13 cellular contexts compared by ENCODE assay signal in the genomic region with DNA sequence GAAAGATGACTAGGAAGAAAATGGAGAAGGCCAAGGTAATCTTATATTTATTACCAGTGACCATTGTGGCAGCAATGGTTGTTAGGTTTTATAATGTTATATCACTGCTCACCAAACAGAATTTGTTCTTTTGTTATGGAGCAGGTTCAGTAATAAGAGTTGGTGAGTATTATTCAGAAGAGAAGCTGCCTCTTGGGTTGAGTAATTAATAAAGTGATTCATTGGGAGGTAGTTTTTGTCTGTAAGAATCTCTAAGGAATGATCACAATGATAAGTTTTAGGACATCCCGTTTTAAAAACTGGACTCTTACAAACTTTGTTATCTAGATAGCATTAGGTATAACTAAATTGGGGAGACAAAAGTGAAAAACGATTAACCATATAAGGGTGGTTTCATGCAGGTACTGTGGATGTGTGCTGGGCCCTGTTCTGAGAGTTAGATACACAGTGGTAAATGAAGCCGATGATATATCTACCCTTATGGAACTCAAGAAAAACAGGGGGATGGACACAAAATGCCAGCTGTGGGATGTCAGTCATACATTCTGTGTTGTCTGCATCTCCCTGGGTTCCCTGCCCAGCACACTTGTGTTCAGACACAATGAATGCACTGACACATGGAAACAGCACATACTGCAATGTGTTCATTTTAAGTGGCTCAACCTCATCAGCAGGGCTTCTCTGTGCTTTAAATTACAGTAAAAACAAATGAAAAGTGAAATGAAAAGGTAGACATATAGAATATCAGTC. TPM values are rescaled to one million over a fixed set of nuclear protein-coding genes. Genes with fewer than 3 reads are reported as not detected.
DNase-seq lines count a peak whose midpoint lies in the region; ATAC-seq and TF ChIP-seq lines count a peak whose summit lies in the region.
"Had no signal": no experiment of that assay in that cellular context is flagged by ENCODE, and none has a peak within 500 bp of the region (broad histone marks: within the 10 kb centered on the region; RNA-seq: fewer than 3 reads in every experiment).

No MANE protein-coding gene starts in this region.

- no peak overlapping the region for H3K4ac ChIP-seq in mesenchymal stem cell (ENCODE audit: low read depth in 1 of 2, low read length in 2 of 2)

- no peak overlapping the region for H2AK5ac ChIP-seq in mesenchymal stem cell (ENCODE audit: low read length, severe bottlenecking)

- no peaks in the 10 kb centered on the region for H3K9me3 ChIP-seq in mesenchymal stem cell (ENCODE audit: control insufficient read depth, low read length)
- H3K9me3 ChIP-seq in prostate gland = no peaks in the 10 kb centered on the region
- H3K9me3 ChIP-seq: HAP-1 had no signal

- no peak overlapping the region for H2BK120ac ChIP-seq in mesenchymal stem cell (ENCODE audit: low read depth, low read length)

- H3K36me3 ChIP-seq in mesenchymal stem cell (ENCODE audit: control insufficient read depth in 1 of 2, insufficient read depth in 2 of 2, low read depth in 1 of 2, low read length in 2 of 2) (peaks cover 9 to 69% of the 10 kb centered on the region in 2 experiments), prostate gland (no peaks in the 10 kb centered on the region)
- H3K36me3 ChIP-seq: HAP-1 had no signal

- H4K91ac ChIP-seq in mesenchymal stem cell (ENCODE audit: low read length) = peak overlapping the region; percentile 61

- no peak overlapping the region for H3K14ac ChIP-seq in mesenchymal stem cell (ENCODE audit: low read length in 2 of 2)

- H3K4me2 ChIP-seq in mesenchymal stem cell (ENCODE audit: low read length, poor library complexity, severe bottlenecking) = no peak overlapping the region

- DNase-seq in left ventricle myocardium superior = no peak
- no peak for DNase-seq in cardiac septum (ENCODE audit: low spot score)
- no peak for DNase-seq in activated naive CD8-positive, alpha-beta T cell treated with anti-CD3 and anti-CD28 coated beads, Interleukin-2, amount 50 U/mL, for 24 hours
- DNase-seq in mesenchymal stem cell = peak; percentile 30
- no peak for DNase-seq in G401 (ENCODE audit: low spot score)
- no peak for DNase-seq in prostate gland (ENCODE audit: low spot score)
- DNase-seq: COR-L47, cortex of kidney, NCI-H526 had no signal

- ATAC-seq in left ventricle myocardium superior (peak; percentile 6), HG02798 (IDR thresholded peaks at IDR 0.05; ENCODE audit: poor library complexity, unreplicated experiment) (no peak), GM19455 (IDR thresholded peaks at IDR 0.05; ENCODE audit: unreplicated experiment) (no peak)
- peak; percentile 34 for ATAC-seq in activated naive CD8-positive, alpha-beta T cell treated with anti-CD3 and anti-CD28 coated beads, Interleukin-2, amount 50 U/mL, for 24 hours

- 67% methylated on average over 3 of the region's 3 CpGs for WGBS in mesenchymal stem cell
- WGBS in prostate gland = 65% methylated on average over 3 of the region's 3 CpGs

- no peak for TF ChIP-seq CTCF in prostate gland (IDR thresholded peaks at IDR 0.05)

- H3K18ac ChIP-seq in mesenchymal stem cell (ENCODE audit: low read depth in 1 of 2, low read length in 2 of 2) = peak overlapping the region in 1 of 2 experiments; percentile 83

- in situ Hi-C loops in G401 (cut with HindIII; ENCODE audit: low sequenced_read_pairs) = no loop called here

- H2AFZ ChIP-seq in mesenchymal stem cell (ENCODE audit: low read depth, low read length) = no peak overlapping the region

- H3K27ac ChIP-seq in mesenchymal stem cell (ENCODE audit: low read length, poor library complexity, severe bottlenecking) (peak overlapping the region; percentile 68), prostate gland (no peak overlapping the region)
- H3K27ac ChIP-seq: VCaP had no signal

- no peak overlapping the region for H2BK15ac ChIP-seq in mesenchymal stem cell (ENCODE audit: low read depth, poor library complexity, severe bottlenecking)

- peaks cover 80% of the 10 kb centered on the region for H3K4me1 Mint-ChIP-seq in activated naive CD8-positive, alpha-beta T cell treated with anti-CD3 and anti-CD28 coated beads, Interleukin-2, amount 50 U/mL, for 24 hours

- H3K4me3 ChIP-seq in mesenchymal stem cell (ENCODE audit: insufficient read depth in 1 of 2, low read depth in 1 of 2, low read length in 2 of 2) = peak overlapping the region in 1 of 2 experiments; percentile 4
- no peak overlapping the region for H3K4me3 ChIP-seq in prostate gland
- H3K4me3 ChIP-seq: HAP-1 had no signal

- H3K9ac ChIP-seq in mesenchymal stem cell (ENCODE audit: low read length) = peak overlapping the region; percentile 84

- peak overlapping the region; percentile 70 for H3K27ac Mint-ChIP-seq in activated naive CD8-positive, alpha-beta T cell treated with anti-CD3 and anti-CD28 coated beads, Interleukin-2, amount 50 U/mL, for 24 hours

- no peaks in the 10 kb centered on the region for H3K79me1 ChIP-seq in mesenchymal stem cell (replicated peaks; ENCODE audit: low read length, poor library complexity, severe bottlenecking)

- peaks cover 21% of the 10 kb centered on the region for H3K36me3 Mint-ChIP-seq in activated naive CD8-positive, alpha-beta T cell treated with anti-CD3 and anti-CD28 coated beads, Interleukin-2, amount 50 U/mL, for 24 hours (ENCODE audit: low read depth)

- H2BK12ac ChIP-seq in mesenchymal stem cell (ENCODE audit: low read length in 2 of 2) = peak overlapping the region; percentile 8 to 54

- no peaks in the 10 kb centered on the region for H3K27me3 ChIP-seq in mesenchymal stem cell (ENCODE audit: control insufficient read depth in 1 of 2, insufficient read depth in 1 of 2, low read length in 2 of 2)
- no peaks in the 10 kb centered on the region for H3K27me3 ChIP-seq in prostate gland (replicated peaks; ENCODE audit: insufficient read depth)

- H3K23ac ChIP-seq in mesenchymal stem cell (ENCODE audit: low read length in 2 of 2) = no peak overlapping the region

- H3K4me3 Mint-ChIP-seq in activated naive CD8-positive, alpha-beta T cell treated with anti-CD3 and anti-CD28 coated beads, Interleukin-2, amount 50 U/mL, for 24 hours = peak overlapping the region; percentile 15

- no peaks in the 10 kb centered on the region for H3K27me3 Mint-ChIP-seq in activated naive CD8-positive, alpha-beta T cell treated with anti-CD3 and anti-CD28 coated beads, Interleukin-2, amount 50 U/mL, for 24 hours

- intact Hi-C loops in left ventricle myocardium superior (cut with micrococcal nuclease) (loop anchor here (5.0 kb wide), 1 partner anchor 122 kb away; no protein-coding TSS in a partner anchor), cardiac septum (cut with DNase I) (no loop called here), prostate gland (cut with DNase I) (no loop called here)

- no peak overlapping the region for H2BK5ac ChIP-seq in mesenchymal stem cell (ENCODE audit: low read depth, low read length, poor library complexity, severe bottlenecking)

- H3K4me1 ChIP-seq in mesenchymal stem cell (ENCODE audit: control insufficient read depth, insufficient read depth, low read depth, low read length) = peaks cover 2% of the 10 kb centered on the region
- H3K4me1 ChIP-seq in prostate gland (replicated peaks) = no peaks in the 10 kb centered on the region

- H3K9me3 Mint-ChIP-seq in activated naive CD8-positive, alpha-beta T cell treated with anti-CD3 and anti-CD28 coated beads, Interleukin-2, amount 50 U/mL, for 24 hours = peaks cover 6% of the 10 kb centered on the region

- no peak for TF ChIP-seq POLR2A in prostate gland (IDR thresholded peaks at IDR 0.05)

- no peak overlapping the region for H4K8ac ChIP-seq in mesenchymal stem cell (ENCODE audit: low read length)

RNA-seq across cellular contexts. Expression of a gene that starts 7.5 kb away (rescaled TPM):
- total RNA-seq in left ventricle myocardium superior = 99.5 TPM
- 135 TPM for total RNA-seq in cardiac septum
- polyA plus RNA-seq in mesenchymal stem cell (2013, experiment 1 of 2) = 135 TPM
- polyA plus RNA-seq in mesenchymal stem cell (2013, experiment 2 of 2) = 130 TPM
- 47.3 and 70.8 TPM in 2 replicates for total RNA-seq in G401 (2014; rRNA removed; shearing (Covaris generic))
- total RNA-seq in prostate gland = 100 to 1,000 TPM in 1 of 2 donors, 10 to 100 TPM in 1; 23.6 to 107 TPM

Comparison
In these comparisons a context has a peak if more than half of its experiments do, and no peak if none do; other contexts are left out.
1. ATAC-seq: peak in left ventricle myocardium superior (single experiment) and activated naive CD8-positive, alpha-beta T cell treated with anti-CD3 and anti-CD28 coated beads, Interleukin-2, amount 50 U/mL, for 24 hours (single experiment); none in HG02798 (single experiment) and GM19455 (single experiment).